ENCODE assay signal across 21 cellular contexts in the genomic region with DNA sequence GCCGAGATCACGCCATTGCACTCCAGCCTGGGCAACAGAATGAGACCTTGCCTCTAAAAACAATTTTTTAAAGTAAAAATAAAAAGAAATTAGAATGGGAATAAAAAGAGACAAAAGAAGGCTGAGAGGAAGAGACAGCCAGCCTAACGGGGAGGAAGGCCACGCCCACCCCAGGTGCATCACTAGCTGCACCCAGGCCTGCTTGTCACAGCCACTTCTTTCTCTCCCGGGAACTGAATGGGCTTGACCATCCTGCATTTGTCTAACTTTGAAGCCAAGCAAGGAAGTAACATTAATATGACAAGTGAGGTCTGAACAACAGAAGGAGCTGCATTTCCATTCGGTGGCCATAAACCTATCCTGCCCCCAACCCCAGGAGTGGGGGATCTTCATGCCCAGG. TPM values are rescaled to one million over a fixed set of nuclear protein-coding genes. Genes with fewer than 3 reads are reported as not detected.
DNase-seq lines count a peak whose midpoint lies in the region; ATAC-seq, FAIRE-seq and TF ChIP-seq lines count a peak whose summit lies in the region.
"Had no signal": no experiment of that assay in that cellular context is flagged by ENCODE, and none has a peak within 500 bp of the region (broad histone marks: within the 10 kb centered on the region; RNA-seq: fewer than 3 reads in every experiment).

No MANE protein-coding gene starts in this region.

- H4K20me1 ChIP-seq in OCI-LY7 (ENCODE audit: insufficient read depth, low read length) (no peaks in the 10 kb centered on the region), HepG2 (ENCODE audit: insufficient read depth, low read length) (no peaks in the 10 kb centered on the region)

- WGBS in HepG2 (ENCODE audit: low lambda C conversion rate) = 35% methylated on average over 6 of the region's 6 CpGs
- WGBS in prostate gland = 74% methylated on average over 6 of the region's 6 CpGs

- no TSS peak for BruUV-seq in OCI-LY7 (replicated peaks; lab: Mats Ljungman, UMichigan)
- BruUV-seq in HepG2 (replicated peaks; lab: Mats Ljungman, UMichigan) = TSS peak; percentile 99

- no peaks in the 10 kb centered on the region for H3K36me3 ChIP-seq in OCI-LY7 (ENCODE audit: insufficient read depth, low read length)
- H3K36me3 ChIP-seq in HepG2 (replicated peaks in 1 of 2; ENCODE audit: control insufficient read depth in 1 of 2, insufficient read depth in 2 of 2, low read length in 2 of 2) = no peaks in the 10 kb centered on the region
- no peaks in the 10 kb centered on the region for H3K36me3 ChIP-seq in prostate gland
- H3K36me3 ChIP-seq: MG63, SJSA1 had no signal

- no peaks in the 10 kb centered on the region for H3K27me3 ChIP-seq in HepG2 (ENCODE audit: control insufficient read depth in 1 of 2, insufficient read depth in 2 of 2, low read length in 2 of 2)
- no peaks in the 10 kb centered on the region for H3K27me3 ChIP-seq in prostate gland (replicated peaks; ENCODE audit: insufficient read depth)
- H3K27me3 ChIP-seq: SJSA1 had no signal

- TF ChIP-seq EP300 in HepG2 (IDR thresholded peaks at IDR 0.05; ENCODE audit: low read depth in 2 of 2, low read length in 2 of 2) = no peak
- TF ChIP-seq EP300 in HepG2 (CRISPR knock-in tag; IDR thresholded peaks at IDR 0.05; ENCODE audit: borderline replicate concordance) = no peak

- in situ Hi-C loops in HepG2 (cut with HindIII; ENCODE audit: extremely low pct_ligation_motif_present, low pct_unique_long_range_greater_than_20kb) = no loop called here

- H3K4me1 ChIP-seq in OCI-LY7 (ENCODE audit: insufficient read depth, low read length, poor library complexity, severe bottlenecking) (peaks cover 11% of the 10 kb centered on the region), HepG2 (ENCODE audit: insufficient read depth, low read length) (peaks cover 70% of the 10 kb centered on the region), prostate gland (replicated peaks) (no peaks in the 10 kb centered on the region)

- H3K79me2 ChIP-seq in OCI-LY7 (ENCODE audit: insufficient read depth, low read depth, low read length) = no peaks in the 10 kb centered on the region
- no peaks in the 10 kb centered on the region for H3K79me2 ChIP-seq in HepG2 (ENCODE audit: insufficient read depth, low read length)

- H3K9ac ChIP-seq in HepG2 (ENCODE audit: insufficient read depth, low read depth, low read length) = peak overlapping the region; percentile 39; the same call in 1 of the 2 replicates

- no peak for TF ChIP-seq CTCF in OCI-LY7 (conservative IDR thresholded peaks at IDR 0.05; ENCODE audit: low read length)
- TF ChIP-seq CTCF in HepG2 (CRISPR knock-in tag; IDR thresholded peaks at IDR 0.05) = no peak
- TF ChIP-seq CTCF in prostate gland (IDR thresholded peaks at IDR 0.05) = no peak

- no peaks in the 10 kb centered on the region for H3K9me2 ChIP-seq in OCI-LY7 (ENCODE audit: insufficient read depth, low read length)

- H2AFZ ChIP-seq in OCI-LY7 (ENCODE audit: low read length) (no peak overlapping the region), HepG2 (ENCODE audit: low read length) (peak overlapping the region; percentile 18)
- H2AFZ ChIP-seq: PC-9 had no signal

- H3K9me3 ChIP-seq in OCI-LY7 (ENCODE audit: low read length) = no peaks in the 10 kb centered on the region
- H3K9me3 ChIP-seq in HepG2 (ENCODE audit: low read length) = no peaks in the 10 kb centered on the region
- H3K9me3 ChIP-seq in prostate gland = no peaks in the 10 kb centered on the region
- H3K9me3 ChIP-seq: MG63, SJSA1 had no signal

- DNase-seq in DMS53 (lab: John Stamatoyannopoulos, UW) (peak; percentile 44), DMS53 treated with DMSO at 0.1 percent for 48 hours (lab: John Stamatoyannopoulos, UW; ENCODE audit: unreplicated experiment) (no peak), COLO668 (lab: John Stamatoyannopoulos, UW; ENCODE audit: unreplicated experiment) (peak; percentile 76), OCI-LY7 (ENCODE audit: low spot score) (peak; percentile 52), HepG2 (ENCODE audit: low spot score) (no peak), prostate gland (ENCODE audit: low spot score) (no peak), NCI-H187 treated with DMSO at 0.1 percent for 48 hours (lab: John Stamatoyannopoulos, UW) (no peak)
- DNase-seq: AML-193, COR-L47, GF-D8, H9, Kasumi-1, MG63, NCI-H1092, NCI-H2171, NCI-H446, NCI-H774, PC-9 had no signal

- intact Hi-C loops in OCI-LY7 (cut with micrococcal nuclease; ENCODE audit: unreplicated experiment) = no loop called here
- intact Hi-C loops in HepG2 (cut with micrococcal nuclease; ENCODE audit: unreplicated experiment) = loop anchor here (2.0 kb wide), 1 partner anchor 20 kb away; the partner anchor contains the start of gene EFNA1
- intact Hi-C loops in prostate gland (cut with DNase I) = no loop called here

- no peak overlapping the region for H3K4me2 ChIP-seq in OCI-LY7 (ENCODE audit: low read length)
- peak overlapping the region; percentile 61 for H3K4me2 ChIP-seq in HepG2 (ENCODE audit: low read depth, low read length)
- H3K4me2 ChIP-seq: PC-9 had no signal

- no peak for TF ChIP-seq POLR2A in HepG2 (IDR thresholded peaks at IDR 0.05; ENCODE audit: insufficient read depth in 1 of 2, low read depth in 2 of 2, low read length in 2 of 2)
- no peak for TF ChIP-seq POLR2A in prostate gland (IDR thresholded peaks at IDR 0.05)

- CTCF ChIA-PET in OCI-LY7 (lab: Charles Lee; ENCODE audit: unreplicated experiment) = no interaction called here
- CTCF ChIA-PET in HepG2 (lab: Yijun Ruan, JAX; ENCODE audit: low intra/inter-chr PET ratio, low total read pairs) = no interaction called here

- H3K4me3 ChIP-seq in OCI-LY7 (ENCODE audit: low read depth, low read length, poor library complexity, severe bottlenecking) = no peak overlapping the region
- no peak overlapping the region for H3K4me3 ChIP-seq in HepG2 (replicated peaks in 1 of 3; ENCODE audit: insufficient read depth in 1 of 3, low read depth in 2 of 3, low read length in 3 of 3)
- no peak overlapping the region for H3K4me3 ChIP-seq in prostate gland
- H3K4me3 ChIP-seq: MG63, PC-9, SJSA1 had no signal

- H3K27ac ChIP-seq in OCI-LY7 (ENCODE audit: low read depth, low read length, poor library complexity, severe bottlenecking) (no peak overlapping the region), HepG2 (ENCODE audit: extremely low read length, insufficient read depth, low read length) (peak overlapping the region; percentile 61), prostate gland (no peak overlapping the region)
- H3K27ac ChIP-seq: 22Rv1, PC-9, SJSA1 had no signal

- TF ChIP-seq RAD21 in HepG2 (CRISPR knock-in tag; IDR thresholded peaks at IDR 0.05) = no peak

- POLR2A ChIA-PET in OCI-LY7 (lab: Charles Lee) (interaction anchor here (0.7 kb wide), 1 partner anchor 751 kb away, joined by 3 read pairs; no protein-coding TSS in a partner anchor), HepG2 (lab: Yijun Ruan, JAX) (interaction anchor here (1.2 to 4.7 kb wide), 2 partner anchors 17 to 21 kb away, joined by 4 to 32 read pairs; partner anchors contain the start of gene EFNA1)

- ATAC-seq in HepG2 (peak; percentile 20; the same call in 2 of the 3 replicates), HG03565 (IDR thresholded peaks at IDR 0.05; ENCODE audit: unreplicated experiment) (no peak)

- FAIRE-seq in HepG2 (lab: Jason Lieb, UNC) = no peak

RNA-seq across cellular contexts. Expression of gene EFNA1, which starts 20.8 kb away (rescaled TPM):
- not detected in 2 replicates for total RNA-seq in OCI-LY7 (2014; rRNA removed; shearing (Covaris generic))
- total RNA-seq in OCI-LY7 (2022) = not detected in 2 replicates
- 41.2 and 81.8 TPM in 2 replicates for total RNA-seq in HepG2 (2016; rRNA removed; fragmentation: Illumina TruSeq; extraction: Trizol)
- 20.3 and 22.5 TPM in 2 replicates for total RNA-seq in HepG2 (2016; cell fraction: cytosol; rRNA removed; fragmentation: Illumina TruSeq; extraction: Trizol; ENCODE audit: low read depth)
- total RNA-seq in HepG2 (2016; cell fraction: insoluble cytoplasmic fraction; rRNA removed; fragmentation: Illumina TruSeq; extraction: Trizol) = 43.8 and 83.7 TPM in 2 replicates
- total RNA-seq in HepG2 (2016; cell fraction: membrane; rRNA removed; fragmentation: Illumina TruSeq; extraction: Trizol) = 37.3 and 39.8 TPM in 2 replicates
- total RNA-seq in HepG2 (2016; cell fraction: nucleus; rRNA removed; fragmentation: Illumina TruSeq; extraction: Trizol) = 83.6 and 87.9 TPM in 2 replicates
- polyA plus RNA-seq in HepG2 (2011; rRNA removed) = 874 and 1,163 TPM in 2 replicates
- 750 and 916 TPM in 2 replicates for polyA plus RNA-seq in HepG2 (2011; cell fraction: cytosol; rRNA removed)
- 390 and 585 TPM in 2 replicates for polyA plus RNA-seq in HepG2 (2011; cell fraction: nucleus; rRNA removed)
- polyA plus RNA-seq in HepG2 (2012) = 254 and 427 TPM in 2 replicates
- 16.7 and 18.6 TPM in 2 replicates for polyA plus RNA-seq in HepG2 (2016; cell fraction: cytosol; fragmentation: Illumina TruSeq; extraction: Trizol; ENCODE audit: low read depth)
- polyA plus RNA-seq in HepG2 (2016; cell fraction: insoluble cytoplasmic fraction; fragmentation: Illumina TruSeq; extraction: Trizol; ENCODE audit: low read depth) = 45.4 and 47.8 TPM in 2 replicates
- 25.2 and 27.9 TPM in 2 replicates for polyA plus RNA-seq in HepG2 (2016; cell fraction: membrane; fragmentation: Illumina TruSeq; extraction: Trizol; ENCODE audit: low read depth)
- 175 and 184 TPM in 2 replicates for polyA plus RNA-seq in HepG2 (2016; cell fraction: nucleus; fragmentation: Illumina TruSeq; extraction: Trizol; ENCODE audit: insufficient read depth, low read depth)
- 139 and 593 TPM in 2 replicates for polyA minus RNA-seq in HepG2 (2011; rRNA and poly(A)+ RNA removed; ENCODE audit: low replicate concordance)
- 195 and 264 TPM in 2 replicates for polyA minus RNA-seq in HepG2 (2011; cell fraction: cytosol; rRNA and poly(A)+ RNA removed)
- 72.6 and 120 TPM in 2 replicates for polyA minus RNA-seq in HepG2 (2011; cell fraction: nucleus; rRNA and poly(A)+ RNA removed)
- 100 to 1,000 TPM in 1 of 2 donors, 10 to 100 TPM in 1; 85.1 to 132 TPM for total RNA-seq in prostate gland

RNA-seq across cellular contexts. Expression of gene EFNA3, which starts 28.2 kb away (rescaled TPM):
- total RNA-seq in OCI-LY7 (2014; rRNA removed; shearing (Covaris generic)) = 5.7 and 6.7 TPM in 2 replicates
- 4.8 and 10.8 TPM in 2 replicates for total RNA-seq in OCI-LY7 (2022)
- total RNA-seq in HepG2 (2016; rRNA removed; fragmentation: Illumina TruSeq; extraction: Trizol) = 1.0 and 1.6 TPM in 2 replicates
- 0.62 and 0.71 TPM in 2 replicates for total RNA-seq in HepG2 (2016; cell fraction: cytosol; rRNA removed; fragmentation: Illumina TruSeq; extraction: Trizol; ENCODE audit: low read depth)
- 1.1 and 1.4 TPM in 2 replicates for total RNA-seq in HepG2 (2016; cell fraction: insoluble cytoplasmic fraction; rRNA removed; fragmentation: Illumina TruSeq; extraction: Trizol)
- 1.1 TPM in 2 replicates for total RNA-seq in HepG2 (2016; cell fraction: membrane; rRNA removed; fragmentation: Illumina TruSeq; extraction: Trizol)
- total RNA-seq in HepG2 (2016; cell fraction: nucleus; rRNA removed; fragmentation: Illumina TruSeq; extraction: Trizol) = 0.22 and 0.34 TPM in 2 replicates
- 5.7 and 6.8 TPM in 2 replicates for polyA plus RNA-seq in HepG2 (2011; rRNA removed)
- polyA plus RNA-seq in HepG2 (2011; cell fraction: cytosol; rRNA removed) = 3.6 and 6.1 TPM in 2 replicates
- polyA plus RNA-seq in HepG2 (2011; cell fraction: nucleus; rRNA removed) = 6.0 and 6.7 TPM in 2 replicates
- polyA plus RNA-seq in HepG2 (2012) = 4.7 and 5.0 TPM in 2 replicates
- 0.71 and 0.87 TPM in 2 replicates for polyA plus RNA-seq in HepG2 (2016; cell fraction: cytosol; fragmentation: Illumina TruSeq; extraction: Trizol; ENCODE audit: low read depth)
- 1.6 and 1.7 TPM in 2 replicates for polyA plus RNA-seq in HepG2 (2016; cell fraction: insoluble cytoplasmic fraction; fragmentation: Illumina TruSeq; extraction: Trizol; ENCODE audit: low read depth)
- polyA plus RNA-seq in HepG2 (2016; cell fraction: membrane; fragmentation: Illumina TruSeq; extraction: Trizol; ENCODE audit: low read depth) = 0.94 and 1.0 TPM in 2 replicates
- polyA plus RNA-seq in HepG2 (2016; cell fraction: nucleus; fragmentation: Illumina TruSeq; extraction: Trizol; ENCODE audit: insufficient read depth, low read depth) = 1.4 and 2.1 TPM in 2 replicates
- 8.7 and 10.6 TPM in 2 replicates for polyA minus RNA-seq in HepG2 (2011; rRNA and poly(A)+ RNA removed; ENCODE audit: low replicate concordance)
- 1.8 and 2.5 TPM in 2 replicates for polyA minus RNA-seq in HepG2 (2011; cell fraction: cytosol; rRNA and poly(A)+ RNA removed)
- 1.2 TPM in 1 of 2 replicates, not detected in the other for polyA minus RNA-seq in HepG2 (2011; cell fraction: nucleus; rRNA and poly(A)+ RNA removed)
- total RNA-seq in prostate gland = 1 to 10 TPM; 5.9 to 8.4 TPM

RNA-seq across cellular contexts. Expression of gene SLC50A1, which starts 28.8 kb away (rescaled TPM):
- total RNA-seq in OCI-LY7 (2014; rRNA removed; shearing (Covaris generic)) = 11.6 and 12.3 TPM in 2 replicates
- total RNA-seq in OCI-LY7 (2022) (46.1 and 48.0 TPM in 2 replicates), HepG2 (2016; rRNA removed; fragmentation: Illumina TruSeq; extraction: Trizol) (16.4 and 22.5 TPM in 2 replicates), prostate gland (10 to 100 TPM; 26.6 to 48.0 TPM)
- 19.6 and 29.0 TPM in 2 replicates for total RNA-seq in HepG2 (2016; cell fraction: cytosol; rRNA removed; fragmentation: Illumina TruSeq; extraction: Trizol; ENCODE audit: low read depth)
- total RNA-seq in HepG2 (2016; cell fraction: insoluble cytoplasmic fraction; rRNA removed; fragmentation: Illumina TruSeq; extraction: Trizol) = 14.6 and 22.8 TPM in 2 replicates
- total RNA-seq in HepG2 (2016; cell fraction: membrane; rRNA removed; fragmentation: Illumina TruSeq; extraction: Trizol) = 30.5 and 34.4 TPM in 2 replicates
- 13.0 and 15.2 TPM in 2 replicates for total RNA-seq in HepG2 (2016; cell fraction: nucleus; rRNA removed; fragmentation: Illumina TruSeq; extraction: Trizol)
- polyA plus RNA-seq in HepG2 (2011; rRNA removed) = 46.8 and 49.5 TPM in 2 replicates
- 53.5 and 57.9 TPM in 2 replicates for polyA plus RNA-seq in HepG2 (2011; cell fraction: cytosol; rRNA removed)
- polyA plus RNA-seq in HepG2 (2011; cell fraction: nucleus; rRNA removed) = 18.6 and 21.1 TPM in 2 replicates
- polyA plus RNA-seq in HepG2 (2012) = 26.3 and 27.0 TPM in 2 replicates
- 24.2 and 36.2 TPM in 2 replicates for polyA plus RNA-seq in HepG2 (2016; cell fraction: cytosol; fragmentation: Illumina TruSeq; extraction: Trizol; ENCODE audit: low read depth)
- 20.1 and 21.0 TPM in 2 replicates for polyA plus RNA-seq in HepG2 (2016; cell fraction: insoluble cytoplasmic fraction; fragmentation: Illumina TruSeq; extraction: Trizol; ENCODE audit: low read depth)
- polyA plus RNA-seq in HepG2 (2016; cell fraction: membrane; fragmentation: Illumina TruSeq; extraction: Trizol; ENCODE audit: low read depth) = 29.7 and 39.9 TPM in 2 replicates
- polyA plus RNA-seq in HepG2 (2016; cell fraction: nucleus; fragmentation: Illumina TruSeq; extraction: Trizol; ENCODE audit: insufficient read depth, low read depth) = 35.6 and 36.4 TPM in 2 replicates
- 40.9 and 59.1 TPM in 2 replicates for polyA minus RNA-seq in HepG2 (2011; rRNA and poly(A)+ RNA removed; ENCODE audit: low replicate concordance)
- 12.3 and 19.1 TPM in 2 replicates for polyA minus RNA-seq in HepG2 (2011; cell fraction: cytosol; rRNA and poly(A)+ RNA removed)
- 7.8 and 9.8 TPM in 2 replicates for polyA minus RNA-seq in HepG2 (2011; cell fraction: nucleus; rRNA and poly(A)+ RNA removed)

RNA-seq across cellular contexts. Expression of gene DPM3, which starts 33.5 kb away (rescaled TPM):
- total RNA-seq in OCI-LY7 (2014; rRNA removed; shearing (Covaris generic)) = 32.5 and 41.8 TPM in 2 replicates
- 56.2 and 65.9 TPM in 2 replicates for total RNA-seq in OCI-LY7 (2022)
- 14.8 and 23.2 TPM in 2 replicates for total RNA-seq in HepG2 (2016; rRNA removed; fragmentation: Illumina TruSeq; extraction: Trizol)
- total RNA-seq in HepG2 (2016; cell fraction: cytosol; rRNA removed; fragmentation: Illumina TruSeq; extraction: Trizol; ENCODE audit: low read depth) = 29.5 and 29.8 TPM in 2 replicates
- total RNA-seq in HepG2 (2016; cell fraction: insoluble cytoplasmic fraction; rRNA removed; fragmentation: Illumina TruSeq; extraction: Trizol) = 21.9 and 28.1 TPM in 2 replicates
- 14.3 and 20.6 TPM in 2 replicates for total RNA-seq in HepG2 (2016; cell fraction: membrane; rRNA removed; fragmentation: Illumina TruSeq; extraction: Trizol)
- total RNA-seq in HepG2 (2016; cell fraction: nucleus; rRNA removed; fragmentation: Illumina TruSeq; extraction: Trizol) = 18.3 and 22.2 TPM in 2 replicates
- 53.4 and 61.7 TPM in 2 replicates for polyA plus RNA-seq in HepG2 (2011; rRNA removed)
- polyA plus RNA-seq in HepG2 (2011; cell fraction: cytosol; rRNA removed) = 70.1 and 134 TPM in 2 replicates
- 64.8 and 67.2 TPM in 2 replicates for polyA plus RNA-seq in HepG2 (2011; cell fraction: nucleus; rRNA removed)
- polyA plus RNA-seq in HepG2 (2012) = 39.2 and 68.2 TPM in 2 replicates
- 29.6 and 50.5 TPM in 2 replicates for polyA plus RNA-seq in HepG2 (2016; cell fraction: cytosol; fragmentation: Illumina TruSeq; extraction: Trizol; ENCODE audit: low read depth)
- 22.4 and 23.3 TPM in 2 replicates for polyA plus RNA-seq in HepG2 (2016; cell fraction: insoluble cytoplasmic fraction; fragmentation: Illumina TruSeq; extraction: Trizol; ENCODE audit: low read depth)
- 19.9 and 24.8 TPM in 2 replicates for polyA plus RNA-seq in HepG2 (2016; cell fraction: membrane; fragmentation: Illumina TruSeq; extraction: Trizol; ENCODE audit: low read depth)
- 44.3 and 46.0 TPM in 2 replicates for polyA plus RNA-seq in HepG2 (2016; cell fraction: nucleus; fragmentation: Illumina TruSeq; extraction: Trizol; ENCODE audit: insufficient read depth, low read depth)
- 23.2 and 26.3 TPM in 2 replicates for polyA minus RNA-seq in HepG2 (2011; rRNA and poly(A)+ RNA removed; ENCODE audit: low replicate concordance)
- 9.3 and 10.7 TPM in 2 replicates for polyA minus RNA-seq in HepG2 (2011; cell fraction: cytosol; rRNA and poly(A)+ RNA removed)
- 3.2 and 5.7 TPM in 2 replicates for polyA minus RNA-seq in HepG2 (2011; cell fraction: nucleus; rRNA and poly(A)+ RNA removed)
- 10 to 100 TPM; 93.6 to 97.0 TPM for total RNA-seq in prostate gland

RNA-seq across cellular contexts. Expression of gene EFNA4, which starts 43.3 kb away (rescaled TPM):
- total RNA-seq in OCI-LY7 (2014; rRNA removed; shearing (Covaris generic)) = 10.5 and 11.5 TPM in 2 replicates
- 9.0 and 10.1 TPM in 2 replicates for total RNA-seq in OCI-LY7 (2022)
- 9.3 and 17.2 TPM in 2 replicates for total RNA-seq in HepG2 (2016; rRNA removed; fragmentation: Illumina TruSeq; extraction: Trizol)
- 7.3 and 8.5 TPM in 2 replicates for total RNA-seq in HepG2 (2016; cell fraction: cytosol; rRNA removed; fragmentation: Illumina TruSeq; extraction: Trizol; ENCODE audit: low read depth)
- total RNA-seq in HepG2 (2016; cell fraction: insoluble cytoplasmic fraction; rRNA removed; fragmentation: Illumina TruSeq; extraction: Trizol) = 11.0 and 17.1 TPM in 2 replicates
- 8.8 and 11.0 TPM in 2 replicates for total RNA-seq in HepG2 (2016; cell fraction: membrane; rRNA removed; fragmentation: Illumina TruSeq; extraction: Trizol)
- 11.6 and 14.7 TPM in 2 replicates for total RNA-seq in HepG2 (2016; cell fraction: nucleus; rRNA removed; fragmentation: Illumina TruSeq; extraction: Trizol)
- polyA plus RNA-seq in HepG2 (2011; rRNA removed) = 12.0 and 13.9 TPM in 2 replicates
- 10.6 and 13.8 TPM in 2 replicates for polyA plus RNA-seq in HepG2 (2011; cell fraction: cytosol; rRNA removed)
- polyA plus RNA-seq in HepG2 (2011; cell fraction: nucleus; rRNA removed) = 8.4 and 8.6 TPM in 2 replicates
- polyA plus RNA-seq in HepG2 (2012) = 6.5 and 7.0 TPM in 2 replicates
- 3.8 and 4.4 TPM in 2 replicates for polyA plus RNA-seq in HepG2 (2016; cell fraction: cytosol; fragmentation: Illumina TruSeq; extraction: Trizol; ENCODE audit: low read depth)
- 9.8 and 11.5 TPM in 2 replicates for polyA plus RNA-seq in HepG2 (2016; cell fraction: insoluble cytoplasmic fraction; fragmentation: Illumina TruSeq; extraction: Trizol; ENCODE audit: low read depth)
- polyA plus RNA-seq in HepG2 (2016; cell fraction: membrane; fragmentation: Illumina TruSeq; extraction: Trizol; ENCODE audit: low read depth) = 5.1 and 5.2 TPM in 2 replicates
- polyA plus RNA-seq in HepG2 (2016; cell fraction: nucleus; fragmentation: Illumina TruSeq; extraction: Trizol; ENCODE audit: insufficient read depth, low read depth) = 25.7 and 27.9 TPM in 2 replicates
- polyA minus RNA-seq in HepG2 (2011; rRNA and poly(A)+ RNA removed; ENCODE audit: low replicate concordance) = 11.1 and 12.4 TPM in 2 replicates
- 4.8 and 5.1 TPM in 2 replicates for polyA minus RNA-seq in HepG2 (2011; cell fraction: cytosol; rRNA and poly(A)+ RNA removed)
- 2.4 and 3.6 TPM in 2 replicates for polyA minus RNA-seq in HepG2 (2011; cell fraction: nucleus; rRNA and poly(A)+ RNA removed)
- 10 to 100 TPM; 10.3 to 23.4 TPM for total RNA-seq in prostate gland

Comparison
In these comparisons a context has a peak if more than half of its experiments do, and no peak if none do; other contexts are left out.
1. DNase-seq: peak in DMS53 (single experiment), COLO668 (single experiment) and OCI-LY7 (single experiment); none in DMS53 treated with DMSO at 0.1 percent for 48 hours (single experiment), HepG2 (single experiment), prostate gland (single experiment) and NCI-H187 treated with DMSO at 0.1 percent for 48 hours (single experiment).
2. RNA of gene EFNA1, which starts 20.8 kb away (total RNA-seq): 85.1 to 132 TPM in prostate gland and 20.3 to 87.9 TPM in HepG2; not detected in OCI-LY7; every median in the first group is over 10 times any median in the second.